ENCODE assay signal across 26 cellular contexts in the genomic region with DNA sequence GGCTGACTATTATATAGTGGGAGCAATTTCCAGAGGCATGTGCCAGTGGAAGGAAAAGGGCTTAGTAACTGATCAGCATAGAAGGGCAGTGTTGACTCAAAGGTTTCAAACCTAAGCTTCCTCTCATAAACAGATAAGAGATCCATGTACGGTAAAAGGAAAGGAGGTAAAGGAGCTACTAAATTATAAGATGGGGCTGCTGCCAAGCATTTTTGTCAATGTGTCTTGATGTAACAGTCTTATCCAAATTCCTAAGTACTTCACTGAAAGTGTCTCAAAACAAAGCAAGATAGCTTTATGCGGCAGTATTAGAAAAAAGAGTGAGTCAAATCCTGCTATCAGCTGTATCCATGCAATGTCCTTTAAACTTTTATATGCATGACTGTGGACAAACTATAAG.
"Had no signal": no experiment of that assay in that cellular context is flagged by ENCODE, and none has a peak within 500 bp of the region (broad histone marks: within the 10 kb centered on the region; RNA-seq: fewer than 3 reads in every experiment).

No MANE protein-coding gene starts in this region.

- H3K36me3 Mint-ChIP-seq: memory B cell; naive B cell; stimulated activated effector memory CD8-positive, alpha-beta T cell treated with anti-CD3 and anti-CD28 coated beads, Interleukin-12 subunit alpha, Interleukin-12 subunit beta, amount 100 ng/mL, for 72 hours; type B pancreatic cell had no signal

- H3K4me3 Mint-ChIP-seq: central memory CD8-positive, alpha-beta T cell; dendritic cell treated with granulocyte-macrophage colony-stimulating factor and Interleukin-4, amounts not matched to agents 40 ng/mL and 50 ng/mL, for 4 days; effector memory CD8-positive, alpha-beta T cell; memory B cell; naive B cell; neural crest cell; stimulated activated effector memory CD8-positive, alpha-beta T cell treated with anti-CD3 and anti-CD28 coated beads, Interleukin-12 subunit alpha, Interleukin-12 subunit beta, amount 100 ng/mL, for 72 hours; type B pancreatic cell had no signal

- H3K27ac Mint-ChIP-seq: dendritic cell treated with granulocyte-macrophage colony-stimulating factor and Interleukin-4, amounts not matched to agents 40 ng/mL and 50 ng/mL, for 4 days; effector memory CD8-positive, alpha-beta T cell; memory B cell; naive B cell; stimulated activated effector memory CD8-positive, alpha-beta T cell treated with anti-CD3 and anti-CD28 coated beads, Interleukin-12 subunit alpha, Interleukin-12 subunit beta, amount 100 ng/mL, for 72 hours; type B pancreatic cell had no signal

- H3K9me3 Mint-ChIP-seq: central memory CD8-positive, alpha-beta T cell; effector memory CD8-positive, alpha-beta T cell; type B pancreatic cell had no signal

- FAIRE-seq: colon, pancreas, urothelium cell line had no signal

- H3K4me1 Mint-ChIP-seq: central memory CD8-positive, alpha-beta T cell; memory B cell; naive B cell; neural crest cell; stimulated activated effector memory CD8-positive, alpha-beta T cell treated with anti-CD3 and anti-CD28 coated beads, Interleukin-12 subunit alpha, Interleukin-12 subunit beta, amount 100 ng/mL, for 72 hours had no signal

- H3K4me1 ChIP-seq: esophagus muscularis mucosa, gastroesophageal sphincter, left ventricle myocardium inferior, lower lobe of right lung, pancreas, suprapubic skin, thyroid gland had no signal

- H3K4me3 ChIP-seq: esophagus muscularis mucosa, gastroesophageal sphincter, left ventricle myocardium inferior, lower lobe of right lung, pancreas, suprapubic skin, thyroid gland had no signal

- H3K27me3 ChIP-seq: esophagus muscularis mucosa, gastroesophageal sphincter, pancreas, suprapubic skin, thyroid gland had no signal

- H3K36me3 ChIP-seq: esophagus muscularis mucosa, gastroesophageal sphincter, left ventricle myocardium inferior, lower lobe of right lung, pancreas, suprapubic skin, thyroid gland had no signal

- ATAC-seq: effector memory CD8-positive, alpha-beta T cell; gastroesophageal sphincter; right cardiac atrium; stimulated activated effector memory CD8-positive, alpha-beta T cell treated with anti-CD3 and anti-CD28 coated beads, Interleukin-12 subunit alpha, Interleukin-12 subunit beta, amount 100 ng/mL, for 72 hours; stimulated activated naive CD8-positive, alpha-beta T cell treated with anti-CD3 and anti-CD28 coated beads, Interleukin-15, Interleukin-2, amounts not matched to agents 100 U/mL and 50 U/mL, for 24 hours had no signal

- H3K9me3 ChIP-seq: esophagus muscularis mucosa, gastroesophageal sphincter, lower lobe of right lung, pancreas, thyroid gland had no signal

- H3K27me3 Mint-ChIP-seq: dendritic cell treated with granulocyte-macrophage colony-stimulating factor and Interleukin-4, amounts not matched to agents 40 ng/mL and 50 ng/mL, for 4 days; memory B cell; progenitor cell of endocrine pancreas; type B pancreatic cell had no signal

- DNase-seq: effector memory CD8-positive, alpha-beta T cell; islet precursor cell; left ventricle myocardium inferior; lower lobe of right lung; midbrain; naive B cell; occipital lobe; pancreas; right cardiac atrium; stimulated activated CD4-positive, alpha-beta T cell treated with anti-CD3 and anti-CD28 coated beads, Interleukin-4, amount 100 ng/mL, for 1 hour; stimulated activated CD8-positive, alpha-beta memory T cell treated with anti-CD3 and anti-CD28 coated beads, Interleukin-4, amount 100 ng/mL, for 48 hours; stimulated activated naive CD8-positive, alpha-beta T cell treated with anti-CD3 and anti-CD28 coated beads, Interleukin-15, Interleukin-2, amounts not matched to agents 100 U/mL and 50 U/mL, for 24 hours; thyroid gland had no signal

- H3K27ac ChIP-seq: epithelial cell of prostate, esophagus muscularis mucosa, gastroesophageal sphincter, left ventricle myocardium inferior, lower lobe of right lung, suprapubic skin, thyroid gland had no signal
